ENCODE assay signal across 8 cellular contexts in the genomic region with DNA sequence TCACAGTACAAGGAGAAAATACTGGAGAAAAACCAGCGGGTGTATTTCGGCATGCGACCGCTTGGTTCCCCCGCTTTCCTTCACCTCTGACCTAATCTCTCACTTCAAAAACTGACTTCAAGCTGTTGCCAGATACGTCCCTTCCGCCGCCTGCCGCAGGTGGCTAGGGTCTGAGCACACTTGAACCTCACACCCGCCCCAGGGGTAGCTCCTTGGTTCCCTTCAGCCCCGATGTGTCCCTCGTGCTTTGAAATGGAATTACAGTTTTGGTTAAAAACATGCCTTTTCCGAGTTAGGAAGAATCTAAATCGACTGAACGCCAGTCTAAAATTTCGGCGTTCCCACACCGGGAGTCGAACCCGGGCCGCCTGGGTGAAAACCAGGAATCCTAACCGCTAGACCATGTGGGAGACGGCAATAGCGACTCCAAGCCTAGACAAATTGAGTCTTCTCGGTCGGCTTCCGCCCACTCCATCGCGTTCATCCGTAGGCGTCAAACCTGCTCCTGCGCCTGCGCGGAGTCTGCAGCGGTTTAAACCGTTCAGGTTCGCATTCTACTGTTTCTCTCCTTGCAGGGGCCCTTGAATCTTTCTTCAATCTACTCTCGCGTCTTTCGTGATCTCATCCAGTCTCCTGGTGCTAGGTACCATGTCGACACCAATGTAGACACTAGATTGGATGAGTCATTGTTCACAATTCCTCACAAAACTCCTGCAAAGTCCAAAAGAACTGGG.
DNase-seq lines count a peak whose midpoint lies in the region; ATAC-seq and TF ChIP-seq lines count a peak whose summit lies in the region.

No MANE protein-coding gene starts in this region.

- TF ChIP-seq CTCF in PC-9 (conservative IDR thresholded peaks at IDR 0.05): peak; percentile 37; the same call in 1 of the 2 replicates
- peak in 2 of 3 experiments; percentile 55 to 61 for TF ChIP-seq CTCF in esophagus muscularis mucosa (IDR thresholded peaks at IDR 0.05)

- BruUV-seq in PC-9 (replicated peaks; lab: Mats Ljungman, UMichigan): TSS peak; percentile 97

- H3K27ac ChIP-seq in PC-9 (peak overlapping the region; percentile 86), esophagus muscularis mucosa (replicated peaks in 1 of 4) (peak overlapping the region; percentile 95 to 99 (median 96))

- H3K4me2 ChIP-seq in PC-9: peak overlapping the region; percentile 79

- H3K9me3 ChIP-seq in PC-9 (ENCODE audit: insufficient read depth, low read depth) (no peaks in the 10 kb centered on the region; the same call in 1 of the 2 replicates), esophagus muscularis mucosa (no peaks in the 10 kb centered on the region), mucosa of stomach (ENCODE audit: control insufficient read depth, low read length) (no peaks in the 10 kb centered on the region)

- ATAC-seq in GM21576 (IDR thresholded peaks at IDR 0.05; ENCODE audit: unreplicated experiment): peak; percentile 70
- ATAC-seq in activated T-cell treated with anti-CD3 and anti-CD28 coated beads, Interleukin-2, amount 50 U/mL, for 4 hours: peak; percentile 85

- POLR2A ChIA-PET in PC-9 (lab: Charles Lee; ENCODE audit: unreplicated experiment): interaction anchor here (1.4 kb wide), 1 partner anchor 203 kb away, joined by 6 read pairs; no protein-coding TSS in a partner anchor

- peak overlapping the region; percentile 85 for H2AFZ ChIP-seq in PC-9

- DNase-seq in DMS153 (lab: John Stamatoyannopoulos, UW) (peak; percentile 95), PC-9 (peak; percentile 91 to 94), esophagus muscularis mucosa (ENCODE audit: extremely low spot score) (peak; percentile 99)
- peak; percentile 96 for DNase-seq in activated T-cell treated with anti-CD3 and anti-CD28 coated beads, Interleukin-2, amount 50 U/mL, for 4 hours
- DNase-seq in stimulated activated CD8-positive, alpha-beta memory T cell treated with anti-CD3 and anti-CD28 coated beads, Interleukin-4, amount 100 ng/mL, for 4 hours (ENCODE audit: low read depth in 2 of 2, low spot score in 1 of 2): peak; percentile 90 to 97

- CTCF ChIA-PET in PC-9 (lab: Charles Lee): interaction anchor here (0.9 kb wide), 1 partner anchor 14 kb away, joined by 4 read pairs; no protein-coding TSS in a partner anchor

- H3F3A ChIP-seq in PC-9 (ENCODE audit: insufficient read depth, low read depth): peaks cover 46% of the 10 kb centered on the region

- TF ChIP-seq EP300 in Ishikawa (IDR thresholded peaks at IDR 0.05; ENCODE audit: borderline replicate concordance) (no peak), esophagus muscularis mucosa (IDR thresholded peaks at IDR 0.05) (no peak)

- no peaks in the 10 kb centered on the region for H3K27me3 Mint-ChIP-seq in activated T-cell treated with anti-CD3 and anti-CD28 coated beads, Interleukin-2, amount 50 U/mL, for 4 hours (ENCODE audit: low read depth)

- H3K4me1 ChIP-seq in PC-9 (replicated peaks; ENCODE audit: insufficient read depth): peaks cover 34% of the 10 kb centered on the region
- H3K4me1 ChIP-seq in esophagus muscularis mucosa: peaks cover 31 to 60% (median 52%) of the 10 kb centered on the region in 4 donors
- H3K4me1 ChIP-seq in mucosa of stomach (ENCODE audit: control insufficient read depth, insufficient read depth, low read length): peaks cover 27% of the 10 kb centered on the region

- no peaks in the 10 kb centered on the region for H4K20me1 ChIP-seq in PC-9 (ENCODE audit: insufficient read depth)

- peak overlapping the region; percentile 67 for H3K9ac ChIP-seq in mucosa of stomach (ENCODE audit: low read length)

- H3K4me1 Mint-ChIP-seq in activated T-cell treated with anti-CD3 and anti-CD28 coated beads, Interleukin-2, amount 50 U/mL, for 4 hours (ENCODE audit: low read depth): peaks cover 9% of the 10 kb centered on the region

- 0% methylated on average over 41 of the region's 41 CpGs for WGBS in esophagus muscularis mucosa

- peak; percentile 13; the same call in 1 of the 2 replicates for TF ChIP-seq RAD21 in Ishikawa (IDR thresholded peaks at IDR 0.05; ENCODE audit: low read depth)

- peak overlapping the region; percentile 63 for H3K4me3 ChIP-seq in PC-9
- H3K4me3 ChIP-seq in esophagus muscularis mucosa: peak overlapping the region; percentile 52 to 63 (median 54)
- peak overlapping the region; percentile 4 for H3K4me3 ChIP-seq in mucosa of stomach (ENCODE audit: low read length)

- intact Hi-C loops in PC-9 (cut with micrococcal nuclease; ENCODE audit: unreplicated experiment): loop anchor here (1.0 to 5.0 kb wide), 6 partner anchors 50 to 340 kb away; no protein-coding TSS in a partner anchor
- intact Hi-C loops in esophagus muscularis mucosa (cut with DNase I): no loop called here

- no peaks in the 10 kb centered on the region for H3K9me3 Mint-ChIP-seq in activated T-cell treated with anti-CD3 and anti-CD28 coated beads, Interleukin-2, amount 50 U/mL, for 4 hours

- no peak for TF ChIP-seq POLR2A in esophagus muscularis mucosa (IDR thresholded peaks at IDR 0.05; ENCODE audit: low read depth)

- H3K9me2 ChIP-seq in PC-9 (ENCODE audit: insufficient read depth): no peaks in the 10 kb centered on the region

- H3K4me3 Mint-ChIP-seq in activated T-cell treated with anti-CD3 and anti-CD28 coated beads, Interleukin-2, amount 50 U/mL, for 4 hours: no peak overlapping the region

- H3K36me3 ChIP-seq in PC-9 (ENCODE audit: low read depth) (no peaks in the 10 kb centered on the region), esophagus muscularis mucosa (no peaks in the 10 kb centered on the region), mucosa of stomach (ENCODE audit: control insufficient read depth, insufficient read depth, low read length) (no peaks in the 10 kb centered on the region)

- H3K36me3 Mint-ChIP-seq in activated T-cell treated with anti-CD3 and anti-CD28 coated beads, Interleukin-2, amount 50 U/mL, for 4 hours (ENCODE audit: insufficient read depth): no peaks in the 10 kb centered on the region

- H3K27me3 ChIP-seq in PC-9 (ENCODE audit: insufficient read depth, low read depth): no peaks in the 10 kb centered on the region
- no peaks in the 10 kb centered on the region for H3K27me3 ChIP-seq in esophagus muscularis mucosa
- no peaks in the 10 kb centered on the region for H3K27me3 ChIP-seq in mucosa of stomach (ENCODE audit: control insufficient read depth, insufficient read depth, low read length)

- H3K79me2 ChIP-seq in PC-9 (ENCODE audit: low read depth): no peaks in the 10 kb centered on the region

TF ChIP-seq in Ishikawa, 13 proteins besides CTCF, POLR2A, EP300 and RAD21:
- peak; percentile 59 for TF ChIP-seq TCF12 (IDR thresholded peaks at IDR 0.05; ENCODE audit: low read depth)
- peak; percentile 17 for TF ChIP-seq FOXM1 (IDR thresholded peaks at IDR 0.05; ENCODE audit: borderline replicate concordance, low read depth)
- no peak; the same call in 1 of the 2 replicates for TF ChIP-seq TAF1 (IDR thresholded peaks at IDR 0.05; ENCODE audit: low read depth)
- peak; percentile 99 for TF ChIP-seq EGR1 (IDR thresholded peaks at IDR 0.05)
- peak; percentile 38; the same call in 1 of the 2 replicates for TF ChIP-seq ZBTB7A (IDR thresholded peaks at IDR 0.05; ENCODE audit: low read depth)
- TF ChIP-seq REST (IDR thresholded peaks at IDR 0.05; ENCODE audit: low read depth): no peak
- peak; percentile 49 for TF ChIP-seq CEBPB (IDR thresholded peaks at IDR 0.05)
- TF ChIP-seq YY1 (IDR thresholded peaks at IDR 0.05; ENCODE audit: low read depth): peak; percentile 65
- TF ChIP-seq MAX (IDR thresholded peaks at IDR 0.05): peak; percentile 83
- 0 out of 2 replicates have a peak, but pooled peaks have one; percentile 6 for TF ChIP-seq NFIC (IDR thresholded peaks at IDR 0.05)
- peak; percentile 22; the same call in 1 of the 2 replicates for TF ChIP-seq USF1 (IDR thresholded peaks at IDR 0.05)
- TF ChIP-seq CREB1 (IDR thresholded peaks at IDR 0.05; ENCODE audit: low read depth): no peak; the same call in 1 of the 2 replicates
- peak; percentile 94 for TF ChIP-seq TEAD4 (IDR thresholded peaks at IDR 0.05)

Comparison
In these comparisons a context has a peak if more than half of its experiments do, and no peak if none do; other contexts are left out.
1. Peak in every context shown above with its lines: DNase-seq, ATAC-seq, H3K4me3 ChIP-seq and H3K27ac ChIP-seq.
2. H3K4me3 ChIP-seq: peak in every context shown above with its lines; median percentile 63 in PC-9; 54 in esophagus muscularis mucosa; 4 in mucosa of stomach.